Comparison of ENCODE assay signal across 14 cellular contexts in the genomic region with DNA sequence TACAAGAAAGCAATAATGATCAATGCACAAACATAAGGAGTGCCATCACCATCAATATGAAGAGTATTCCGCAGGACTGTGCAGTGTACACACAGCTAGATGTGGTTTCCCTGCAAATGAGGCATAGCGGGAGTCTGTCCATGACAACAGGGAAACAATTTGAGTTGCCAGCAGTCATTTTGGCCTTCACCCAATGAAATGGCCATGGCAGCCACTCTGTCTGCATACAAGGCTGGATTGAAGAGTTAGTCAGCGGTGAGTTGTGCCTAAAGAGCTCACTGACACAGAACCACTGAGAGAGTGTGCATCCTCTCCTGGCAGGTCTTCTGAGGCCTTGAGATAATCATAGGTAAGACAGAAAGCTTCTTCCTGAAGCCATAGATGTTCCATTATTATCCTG.
DNase-seq lines count a peak whose midpoint lies in the region; ATAC-seq, FAIRE-seq and TF ChIP-seq lines count a peak whose summit lies in the region.
"Had no signal": no experiment of that assay in that cellular context is flagged by ENCODE, and none has a peak within 500 bp of the region (broad histone marks: within the 10 kb centered on the region; RNA-seq: fewer than 3 reads in every experiment).

No MANE protein-coding gene starts in this region.

- H2AFZ ChIP-seq in HepG2 (ENCODE audit: low read length): no peak overlapping the region

- no peaks in the 10 kb centered on the region for H3K27me3 ChIP-seq in adrenal gland
- H3K27me3 ChIP-seq in heart right ventricle: no peaks in the 10 kb centered on the region
- peaks cover 0 to 1% of the 10 kb centered on the region in 2 experiments; a peak in 1 of 5 replicates for H3K27me3 ChIP-seq in HepG2 (ENCODE audit: control insufficient read depth in 1 of 2, insufficient read depth in 2 of 2, low read length in 2 of 2)
- H3K27me3 ChIP-seq in ascending aorta: no peaks in the 10 kb centered on the region
- H3K27me3 ChIP-seq: cardiac muscle cell, gastrocnemius medialis, spleen had no signal

- BruUV-seq in HepG2 (replicated peaks; lab: Mats Ljungman, UMichigan): no TSS peak

- H3K36me3 ChIP-seq in adrenal gland (replicated peaks in 1 of 2): no peaks in the 10 kb centered on the region
- H3K36me3 ChIP-seq in heart right ventricle: no peaks in the 10 kb centered on the region
- H3K36me3 ChIP-seq in HepG2 (replicated peaks in 1 of 2; ENCODE audit: control insufficient read depth in 1 of 2, insufficient read depth in 2 of 2, low read length in 2 of 2): no peaks in the 10 kb centered on the region
- H3K36me3 ChIP-seq in ascending aorta: no peaks in the 10 kb centered on the region
- H3K36me3 ChIP-seq: cardiac muscle cell, gastrocnemius medialis, spleen had no signal

- in situ Hi-C loops in HepG2 (cut with HindIII; ENCODE audit: extremely low pct_ligation_motif_present, low pct_unique_long_range_greater_than_20kb): no loop called here

- CTCF ChIA-PET in HepG2 (lab: Yijun Ruan, JAX; ENCODE audit: low intra/inter-chr PET ratio, low total read pairs): no interaction called here

- DNase-seq in A172 (ENCODE audit: low spot score) (peak; percentile 76), GOT3 (lab: John Stamatoyannopoulos, UW) (peak; percentile 50), adrenal gland (peak; percentile 81 to 93 (median 89)), heart right ventricle (peak; percentile 16 to 71), HepG2 (ENCODE audit: low spot score) (no peak), ascending aorta (ENCODE audit: low spot score in 2 of 2) (no peak)
- DNase-seq: gastrocnemius medialis; NCI-H510A treated with DMSO at 0.1 percent for 48 hours; spleen; stimulated activated CD8-positive, alpha-beta memory T cell treated with anti-CD3 and anti-CD28 coated beads, Interleukin-4, amount 100 ng/mL, for 48 hours had no signal

- H3K4me2 ChIP-seq in HepG2 (ENCODE audit: low read depth, low read length): no peak overlapping the region

- no peak for TF ChIP-seq RAD21 in HepG2 (CRISPR knock-in tag; IDR thresholded peaks at IDR 0.05)

- 43 to 62% (median 57%) methylated on average over 3 of the region's 3 CpGs for WGBS in adrenal gland, 4 donors
- WGBS in heart right ventricle, 2 donors: 49 to 59% methylated on average over 3 of the region's 3 CpGs
- 13% methylated on average over 3 of the region's 3 CpGs for WGBS in HepG2 (ENCODE audit: low lambda C conversion rate)

- TF ChIP-seq POLR2A in adrenal gland (IDR thresholded peaks at IDR 0.05): no peak
- TF ChIP-seq POLR2A in HepG2 (IDR thresholded peaks at IDR 0.05; ENCODE audit: insufficient read depth in 1 of 2, low read depth in 2 of 2, low read length in 2 of 2): no peak

- no peak for FAIRE-seq in HepG2 (lab: Jason Lieb, UNC)
- FAIRE-seq: GM12892 had no signal

- H3K79me2 ChIP-seq in HepG2 (ENCODE audit: insufficient read depth, low read length): no peaks in the 10 kb centered on the region

- H3K9me3 ChIP-seq in adrenal gland (replicated peaks in 1 of 3) (no peaks in the 10 kb centered on the region), heart right ventricle (peaks cover 0 to 7% (median 0%) of the 10 kb centered on the region in 11 donors), HepG2 (ENCODE audit: low read length) (no peaks in the 10 kb centered on the region), ascending aorta (no peaks in the 10 kb centered on the region)
- H3K9me3 ChIP-seq: gastrocnemius medialis had no signal

- TF ChIP-seq EP300 in HepG2 (IDR thresholded peaks at IDR 0.05; ENCODE audit: low read depth in 2 of 2, low read length in 2 of 2) (no peak), HepG2 (CRISPR knock-in tag; IDR thresholded peaks at IDR 0.05; ENCODE audit: borderline replicate concordance) (no peak)

- H4K20me1 ChIP-seq in HepG2 (ENCODE audit: insufficient read depth, low read length): no peaks in the 10 kb centered on the region

- POLR2A ChIA-PET in HepG2 (lab: Yijun Ruan, JAX): no interaction called here

- H3K4me1 ChIP-seq in adrenal gland (replicated peaks in 1 of 2) (peaks cover 6 to 9% of the 10 kb centered on the region in 2 donors), heart right ventricle (peaks cover 0 to 20% (median 4%) of the 10 kb centered on the region in 9 donors), HepG2 (ENCODE audit: insufficient read depth, low read length) (no peaks in the 10 kb centered on the region), ascending aorta (no peaks in the 10 kb centered on the region)
- H3K4me1 ChIP-seq: gastrocnemius medialis, spleen had no signal

- H3K9ac ChIP-seq in HepG2 (ENCODE audit: insufficient read depth, low read depth, low read length): no peak overlapping the region

- no peak overlapping the region for H3K27ac ChIP-seq in adrenal gland
- peak overlapping the region in 6 of 10 donors; percentile 21 to 69 (median 59) for H3K27ac ChIP-seq in heart right ventricle
- no peak overlapping the region for H3K27ac ChIP-seq in HepG2 (ENCODE audit: extremely low read length, insufficient read depth, low read length)
- no peak overlapping the region for H3K27ac ChIP-seq in ascending aorta
- H3K27ac ChIP-seq: cardiac muscle cell, gastrocnemius medialis, spleen had no signal

- peak; percentile 81 to 97 (median 94) for ATAC-seq in heart right ventricle
- no peak for ATAC-seq in HepG2
- ATAC-seq in GM21360 (IDR thresholded peaks at IDR 0.05; ENCODE audit: unreplicated experiment): no peak
- no peak for ATAC-seq in GM18502 (IDR thresholded peaks at IDR 0.05; ENCODE audit: poor library complexity, unreplicated experiment)
- ATAC-seq: gastrocnemius medialis had no signal

- TF ChIP-seq CTCF in adrenal gland (IDR thresholded peaks at IDR 0.05): no peak
- no peak for TF ChIP-seq CTCF in heart right ventricle (IDR thresholded peaks at IDR 0.05)
- TF ChIP-seq CTCF in HepG2 (CRISPR knock-in tag; IDR thresholded peaks at IDR 0.05): no peak
- TF ChIP-seq CTCF in ascending aorta (IDR thresholded peaks at IDR 0.05): no peak

- no peak overlapping the region for H3K4me3 ChIP-seq in adrenal gland
- no peak overlapping the region for H3K4me3 ChIP-seq in heart right ventricle
- H3K4me3 ChIP-seq in HepG2 (replicated peaks in 1 of 3; ENCODE audit: insufficient read depth in 1 of 3, low read depth in 2 of 3, low read length in 3 of 3): no peak overlapping the region
- H3K4me3 ChIP-seq in ascending aorta: no peak overlapping the region
- H3K4me3 ChIP-seq: cardiac muscle cell, gastrocnemius medialis, spleen had no signal

- intact Hi-C loops in adrenal gland (cut with DNase I) (no loop called here), heart right ventricle (cut with DNase I) (no loop called here), HepG2 (cut with micrococcal nuclease; ENCODE audit: unreplicated experiment) (no loop called here), ascending aorta (cut with DNase I) (no loop called here)

TF ChIP-seq in HepG2, 621 proteins besides CTCF, POLR2A, EP300 and RAD21 (continues in another document):
- TF ChIP-seq ZNF12 (CRISPR knock-in tag; IDR thresholded peaks at IDR 0.05) (no peak), SRF (IDR thresholded peaks at IDR 0.05; ENCODE audit: low read depth, low read length) (no peak), DDIT3 (CRISPR knock-in tag; IDR thresholded peaks at IDR 0.05) (no peak), ZC3H4 (CRISPR knock-in tag; IDR thresholded peaks at IDR 0.05; ENCODE audit: borderline replicate concordance) (no peak)
- TF ChIP-seq, protein P1, sequence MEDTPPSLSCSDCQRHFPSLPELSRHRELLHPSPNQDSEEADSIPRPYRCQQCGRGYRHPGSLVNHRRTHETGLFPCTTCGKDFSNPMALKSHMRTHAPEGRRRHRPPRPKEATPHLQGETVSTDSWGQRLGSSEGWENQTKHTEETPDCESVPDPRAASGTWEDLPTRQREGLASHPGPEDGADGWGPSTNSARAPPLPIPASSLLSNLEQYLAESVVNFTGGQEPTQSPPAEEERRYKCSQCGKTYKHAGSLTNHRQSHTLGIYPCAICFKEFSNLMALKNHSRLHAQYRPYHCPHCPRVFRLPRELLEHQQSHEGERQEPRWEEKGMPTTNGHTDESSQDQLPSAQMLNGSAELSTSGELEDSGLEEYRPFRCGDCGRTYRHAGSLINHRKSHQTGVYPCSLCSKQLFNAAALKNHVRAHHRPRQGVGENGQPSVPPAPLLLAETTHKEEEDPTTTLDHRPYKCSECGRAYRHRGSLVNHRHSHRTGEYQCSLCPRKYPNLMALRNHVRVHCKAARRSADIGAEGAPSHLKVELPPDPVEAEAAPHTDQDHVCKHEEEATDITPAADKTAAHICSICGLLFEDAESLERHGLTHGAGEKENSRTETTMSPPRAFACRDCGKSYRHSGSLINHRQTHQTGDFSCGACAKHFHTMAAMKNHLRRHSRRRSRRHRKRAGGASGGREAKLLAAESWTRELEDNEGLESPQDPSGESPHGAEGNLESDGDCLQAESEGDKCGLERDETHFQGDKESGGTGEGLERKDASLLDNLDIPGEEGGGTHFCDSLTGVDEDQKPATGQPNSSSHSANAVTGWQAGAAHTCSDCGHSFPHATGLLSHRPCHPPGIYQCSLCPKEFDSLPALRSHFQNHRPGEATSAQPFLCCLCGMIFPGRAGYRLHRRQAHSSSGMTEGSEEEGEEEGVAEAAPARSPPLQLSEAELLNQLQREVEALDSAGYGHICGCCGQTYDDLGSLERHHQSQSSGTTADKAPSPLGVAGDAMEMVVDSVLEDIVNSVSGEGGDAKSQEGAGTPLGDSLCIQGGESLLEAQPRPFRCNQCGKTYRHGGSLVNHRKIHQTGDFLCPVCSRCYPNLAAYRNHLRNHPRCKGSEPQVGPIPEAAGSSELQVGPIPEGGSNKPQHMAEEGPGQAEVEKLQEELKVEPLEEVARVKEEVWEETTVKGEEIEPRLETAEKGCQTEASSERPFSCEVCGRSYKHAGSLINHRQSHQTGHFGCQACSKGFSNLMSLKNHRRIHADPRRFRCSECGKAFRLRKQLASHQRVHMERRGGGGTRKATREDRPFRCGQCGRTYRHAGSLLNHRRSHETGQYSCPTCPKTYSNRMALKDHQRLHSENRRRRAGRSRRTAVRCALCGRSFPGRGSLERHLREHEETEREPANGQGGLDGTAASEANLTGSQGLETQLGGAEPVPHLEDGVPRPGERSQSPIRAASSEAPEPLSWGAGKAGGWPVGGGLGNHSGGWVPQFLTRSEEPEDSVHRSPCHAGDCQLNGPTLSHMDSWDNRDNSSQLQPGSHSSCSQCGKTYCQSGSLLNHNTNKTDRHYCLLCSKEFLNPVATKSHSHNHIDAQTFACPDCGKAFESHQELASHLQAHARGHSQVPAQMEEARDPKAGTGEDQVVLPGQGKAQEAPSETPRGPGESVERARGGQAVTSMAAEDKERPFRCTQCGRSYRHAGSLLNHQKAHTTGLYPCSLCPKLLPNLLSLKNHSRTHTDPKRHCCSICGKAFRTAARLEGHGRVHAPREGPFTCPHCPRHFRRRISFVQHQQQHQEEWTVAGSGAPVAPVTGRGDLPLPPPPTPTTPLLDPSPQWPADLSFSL (CRISPR knock-in tag; IDR thresholded peaks at IDR 0.05): no peak

Comparison
In these comparisons a context has a peak if more than half of its experiments do, and no peak if none do; other contexts are left out.
1. DNase-seq: peak in A172 (single experiment), GOT3 (single experiment), adrenal gland (7 of 7) and heart right ventricle (2 of 2); none in HepG2 (single experiment) and ascending aorta (0 of 2).
2. H3K27ac ChIP-seq: peak in heart right ventricle (6 of 10); none in adrenal gland (0 of 5), HepG2 (single experiment) and ascending aorta (0 of 2).
3. ATAC-seq: peak in heart right ventricle (8 of 8); none in HepG2 (single experiment), GM21360 (single experiment) and GM18502 (single experiment).